7 cellular contexts compared by ENCODE assay signal in the genomic region with DNA sequence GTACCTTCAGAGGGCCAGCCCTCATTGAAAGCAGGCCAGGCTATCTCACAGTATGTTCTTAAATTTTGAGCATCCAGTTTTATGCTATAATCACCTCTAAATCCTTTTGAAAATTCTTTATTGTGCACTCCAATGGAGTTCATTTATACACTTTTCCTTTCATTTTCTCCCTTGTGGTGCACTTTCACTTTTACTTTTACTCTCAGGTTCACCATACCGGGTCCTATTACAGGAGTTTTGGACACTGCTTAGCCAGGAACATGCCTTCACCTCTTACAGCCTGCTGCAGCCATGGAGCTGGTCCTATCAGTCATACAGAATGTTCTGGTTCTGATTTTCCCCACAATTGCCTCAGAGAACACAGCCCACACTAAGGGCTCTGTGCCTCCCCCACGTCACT.
DNase-seq lines count a peak whose midpoint lies in the region; ATAC-seq, FAIRE-seq and TF ChIP-seq lines count a peak whose summit lies in the region.
"Not testable (repeated sequence)": the region's sequence is repeated elsewhere in the genome, so short reads cannot be mapped to it uniquely, and the experiment has no call there.

No MANE protein-coding gene starts in this region.

- H3K27ac Mint-ChIP-seq in activated B cell treated with CpG ODN at 0.5 μM for 24 hours; activated naive CD8-positive, alpha-beta T cell treated with anti-CD3 and anti-CD28 coated beads, Interleukin-2, amount 10 ng/mL, durations not matched to agents 7 days and 5 days: not testable (repeated sequence)

- POLR2A ChIA-PET in activated B cell treated with CpG ODN at 0.5 μM for 24 hours (lab: Charles Lee); activated naive CD8-positive, alpha-beta T cell treated with anti-CD3 and anti-CD28 coated beads, Interleukin-2, amount 10 ng/mL, durations not matched to agents 7 days and 5 days (lab: Charles Lee): not testable (repeated sequence)

- peak; percentile 58 for FAIRE-seq in GM18507 (lab: Jason Lieb, UNC)

- TF ChIP-seq CTCF in activated B cell treated with CpG ODN at 0.5 μM for 24 hours (IDR thresholded peaks at IDR 0.05): not testable (repeated sequence)

- intact Hi-C loops in activated B cell treated with CpG ODN at 0.5 μM for 24 hours (cut with micrococcal nuclease): not testable (repeated sequence)

- H3K36me3 Mint-ChIP-seq in activated B cell treated with CpG ODN at 0.5 μM for 24 hours (ENCODE audit: low read depth); activated naive CD8-positive, alpha-beta T cell treated with anti-CD3 and anti-CD28 coated beads, Interleukin-2, amount 10 ng/mL, durations not matched to agents 7 days and 5 days: not testable (repeated sequence)

- H3K4me3 Mint-ChIP-seq in activated B cell treated with CpG ODN at 0.5 μM for 24 hours; activated naive CD8-positive, alpha-beta T cell treated with anti-CD3 and anti-CD28 coated beads, Interleukin-2, amount 10 ng/mL, durations not matched to agents 7 days and 5 days: not testable (repeated sequence)

- not testable (repeated sequence) for H3K4me1 Mint-ChIP-seq in activated B cell treated with CpG ODN at 0.5 μM for 24 hours; activated naive CD8-positive, alpha-beta T cell treated with anti-CD3 and anti-CD28 coated beads, Interleukin-2, amount 10 ng/mL, durations not matched to agents 7 days and 5 days

- H3K27me3 Mint-ChIP-seq in activated B cell treated with CpG ODN at 0.5 μM for 24 hours; activated naive CD8-positive, alpha-beta T cell treated with anti-CD3 and anti-CD28 coated beads, Interleukin-2, amount 10 ng/mL, durations not matched to agents 7 days and 5 days: not testable (repeated sequence)

- ATAC-seq in GM21367 (IDR thresholded peaks at IDR 0.05; ENCODE audit: unreplicated experiment) (peak; percentile 77), GM21737 (IDR thresholded peaks at IDR 0.05; ENCODE audit: unreplicated experiment) (peak; percentile 77), HG02973 (IDR thresholded peaks at IDR 0.05; ENCODE audit: unreplicated experiment) (peak; percentile 77), HG03432 (IDR thresholded peaks at IDR 0.05; ENCODE audit: unreplicated experiment) (peak; percentile 88), activated B cell treated with CpG ODN at 0.5 μM for 24 hours (ENCODE audit: low read depth) (peak; percentile 14)
- peak; percentile 86 for ATAC-seq in activated naive CD8-positive, alpha-beta T cell treated with anti-CD3 and anti-CD28 coated beads, Interleukin-2, amount 10 ng/mL, durations not matched to agents 7 days and 5 days (ENCODE audit: low read depth)

- not testable (repeated sequence) for H3K9me3 Mint-ChIP-seq in activated B cell treated with CpG ODN at 0.5 μM for 24 hours; activated naive CD8-positive, alpha-beta T cell treated with anti-CD3 and anti-CD28 coated beads, Interleukin-2, amount 10 ng/mL, durations not matched to agents 7 days and 5 days

- CTCF ChIA-PET in activated B cell treated with CpG ODN at 0.5 μM for 24 hours (lab: Charles Lee): not testable (repeated sequence)

- not testable (repeated sequence) for DNase-seq in GM18507 (ENCODE audit: extremely low spot score, insufficient read length, low read depth); activated B cell treated with CpG ODN at 0.5 μM for 24 hours; activated naive CD8-positive, alpha-beta T cell treated with anti-CD3 and anti-CD28 coated beads, Interleukin-2, amount 10 ng/mL, durations not matched to agents 7 days and 5 days

Comparison
In these comparisons a context has a peak if more than half of its experiments do, and no peak if none do; other contexts are left out.
1. ATAC-seq: peak in every context shown above with its lines; median percentile 88 in HG03432; 86 in activated naive CD8-positive, alpha-beta T cell treated with anti-CD3 and anti-CD28 coated beads, Interleukin-2, amount 10 ng/mL, durations not matched to agents 7 days and 5 days; 77 in GM21367; 77 in GM21737; 77 in HG02973; 14 in activated B cell treated with CpG ODN at 0.5 μM for 24 hours.